22 cellular contexts compared by ENCODE assay signal in the genomic region with DNA sequence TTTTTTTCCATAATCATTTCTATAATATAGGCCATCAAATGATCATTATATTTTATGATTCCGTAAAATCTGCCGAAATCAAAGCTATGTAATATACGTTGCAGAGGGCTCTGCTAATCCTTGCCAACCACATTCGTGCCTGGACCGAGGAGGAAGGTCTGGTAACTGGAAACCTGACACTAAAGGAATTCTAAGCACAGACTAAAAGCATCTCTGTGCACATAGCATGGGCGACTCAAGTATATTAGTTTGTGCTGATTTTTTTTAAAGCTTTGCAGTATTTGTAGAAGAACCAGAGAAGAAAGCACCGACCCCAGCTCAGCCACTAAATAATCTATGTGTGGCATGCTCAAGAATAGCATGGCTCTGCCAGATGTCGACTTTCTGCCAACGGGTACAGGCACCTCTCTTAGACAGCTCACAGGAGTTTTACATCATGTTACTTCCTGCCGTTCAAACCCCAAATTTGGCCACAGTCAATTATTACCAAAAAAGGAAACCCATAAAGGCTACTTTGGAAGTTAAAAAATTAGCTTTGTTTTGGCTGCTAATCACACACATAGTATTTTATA.
"Had no signal": no experiment of that assay in that cellular context is flagged by ENCODE, and none has a peak within 500 bp of the region (broad histone marks: within the 10 kb centered on the region; RNA-seq: fewer than 3 reads in every experiment).

No MANE protein-coding gene starts in this region.

- H3K27me3 ChIP-seq: breast epithelium, pancreas, sigmoid colon, thyroid gland had no signal

- H3K36me3 ChIP-seq: breast epithelium, neutrophil, pancreas, sigmoid colon, spleen, thyroid gland had no signal

- H3K9me3 ChIP-seq: neutrophil, pancreas, thyroid gland had no signal

- H3K27ac ChIP-seq: breast epithelium, neutrophil, pancreas, sigmoid colon, spleen, thyroid gland had no signal

- DNase-seq: activated CD4-positive, alpha-beta T cell treated with anti-CD3 and anti-CD28 coated beads, Interleukin-2, amount 10 ng/mL, durations not matched to agents 7 days and 5 days; activated CD8-positive, alpha-beta T cell treated with anti-CD3 and anti-CD28 coated beads, Interleukin-2, amount 10 ng/mL, durations not matched to agents 7 days and 5 days; activated naive CD4-positive, alpha-beta T cell treated with Interleukin-2 at 50 U/mL for 16 hours; activated naive CD8-positive, alpha-beta T cell treated with anti-CD3 and anti-CD28 coated beads, Interleukin-2, amount 50 U/mL, for 24 hours; activated T-cell treated with anti-CD3 and anti-CD28 coated beads, Interleukin-2, amount 50 U/mL, for 24 hours; aorta; cerebellar nuclear complex; effector CD8-positive, alpha-beta T cell; left colon; natural killer cell; pancreas; sigmoid colon; spleen; stimulated activated CD4-positive, alpha-beta T cell treated with anti-CD3 and anti-CD28 coated beads, Interleukin-4, amount 100 ng/mL, for 4 hours; stimulated activated naive B cell treated with anti-CD40 and anti-IgM and Interleukin-4, amounts not matched to agents 10 μg/mL and 1 μg/mL and 100 μg/mL, for 72 hours; T-helper 1 cell; T1000; thyroid gland had no signal

- ATAC-seq: activated CD8-positive, alpha-beta T cell treated with anti-CD3 and anti-CD28 coated beads, Interleukin-2, amount 10 ng/mL, durations not matched to agents 7 days and 5 days; activated naive CD8-positive, alpha-beta T cell treated with anti-CD3 and anti-CD28 coated beads, Interleukin-2, amount 50 U/mL, for 24 hours; esophagus mucosa; left colon; natural killer cell; pancreas; stimulated activated naive B cell treated with anti-CD40 and anti-IgM and Interleukin-4, amounts not matched to agents 10 μg/mL and 1 μg/mL and 100 μg/mL, for 72 hours had no signal

- H3K4me1 ChIP-seq: breast epithelium, pancreas, spleen, thyroid gland had no signal

- H3K4me3 ChIP-seq: breast epithelium, lung, pancreas, sigmoid colon, spleen, thyroid gland had no signal
